22 cellular contexts compared by ENCODE assay signal in genomic region chr3:145170101-145170500, GRCh38.
A peak's percentile ranks its signal among the peaks of the same experiment; 100 is the strongest.
DNase-seq lines count a peak whose midpoint lies in the region; ATAC-seq and TF ChIP-seq lines count a peak whose summit lies in the region.
"Had no signal": no experiment of that assay in that cellular context is flagged by ENCODE, and none has a peak within 500 bp of the region (broad histone marks: within the 10 kb centered on the region; RNA-seq: fewer than 3 reads in every experiment).

No MANE protein-coding gene starts in this region.

- no peak overlapping the region for H2AK5ac ChIP-seq in neuronal stem cell (ENCODE audit: low read depth, low read length)

- no peaks in the 10 kb centered on the region for H3K27me3 Mint-ChIP-seq in activated CD4-positive, alpha-beta T cell treated with anti-CD3 and anti-CD28 coated beads, Interleukin-2, amount 10 ng/mL, durations not matched to agents 7 days and 5 days
- H3K27me3 Mint-ChIP-seq: CD4-positive, alpha-beta memory T cell had no signal

- H3K27ac Mint-ChIP-seq in activated CD4-positive, alpha-beta T cell treated with anti-CD3 and anti-CD28 coated beads, Interleukin-2, amount 10 ng/mL, durations not matched to agents 7 days and 5 days, result no peak overlapping the region
- H3K27ac Mint-ChIP-seq: CD4-positive, alpha-beta memory T cell; HFFc6 had no signal

- H3K9me3 ChIP-seq in SK-N-MC (ENCODE audit: low read depth, low read length) (no peaks in the 10 kb centered on the region), neuronal stem cell (replicated peaks in 1 of 2; ENCODE audit: control insufficient read depth in 2 of 2, insufficient read depth in 1 of 2, low read depth in 1 of 2, low read length in 2 of 2) (no peaks in the 10 kb centered on the region), upper lobe of right lung (no peaks in the 10 kb centered on the region)
- H3K9me3 ChIP-seq: BLaER1 treated with 17β-estradiol and CSF1 and Interleukin-3, amounts not matched to agents 10 nM and 100 nM; Caco-2; Peyer's patch; SJCRH30 had no signal

- H2BK5ac ChIP-seq in neuronal stem cell (ENCODE audit: low read length), result no peak overlapping the region

- no CpG with 5 or more reads among the region's 2 CpGs for WGBS in neuronal stem cell (ENCODE audit: extremely low coverage in 2 of 2, insufficient read length in 2 of 2, insufficient replicate concordance in 1 of 2), 2 donors

- no peak overlapping the region for H2BK15ac ChIP-seq in neuronal stem cell (ENCODE audit: low read length)

- no peak overlapping the region for H3K4ac ChIP-seq in neuronal stem cell (ENCODE audit: low read length)

- no peaks in the 10 kb centered on the region for H3K27me3 ChIP-seq in ACC112 (ENCODE audit: insufficient read depth, low read length)
- H3K27me3 ChIP-seq in neuronal stem cell (ENCODE audit: control insufficient read depth in 3 of 3, insufficient read depth in 3 of 3, low read depth in 1 of 3, low read length in 3 of 3), result no peaks in the 10 kb centered on the region
- H3K27me3 ChIP-seq in upper lobe of right lung, result no peaks in the 10 kb centered on the region
- H3K27me3 ChIP-seq: BLaER1 treated with 17β-estradiol and CSF1 and Interleukin-3, amounts not matched to agents 10 nM and 100 nM; Peyer's patch; SJCRH30 had no signal

- H3K36me3 Mint-ChIP-seq in activated CD4-positive, alpha-beta T cell treated with anti-CD3 and anti-CD28 coated beads, Interleukin-2, amount 10 ng/mL, durations not matched to agents 7 days and 5 days (ENCODE audit: low read depth), result no peaks in the 10 kb centered on the region
- H3K36me3 Mint-ChIP-seq: CD4-positive, alpha-beta memory T cell had no signal

- H3K9me3 Mint-ChIP-seq in activated CD4-positive, alpha-beta T cell treated with anti-CD3 and anti-CD28 coated beads, Interleukin-2, amount 10 ng/mL, durations not matched to agents 7 days and 5 days, result no peaks in the 10 kb centered on the region

- CTCF ChIA-PET in activated CD4-positive, alpha-beta T cell treated with anti-CD3 and anti-CD28 coated beads, Interleukin-2, amount 10 ng/mL, durations not matched to agents 7 days and 5 days (lab: Charles Lee), result no interaction called here

- H3K4me1 ChIP-seq in ACC112 (ENCODE audit: control insufficient read depth, insufficient read depth, low read length, unreplicated experiment), result no peaks in the 10 kb centered on the region
- peaks cover 0 to 8% of the 10 kb centered on the region in 2 donors for H3K4me1 ChIP-seq in neuronal stem cell (ENCODE audit: control insufficient read depth in 2 of 2, insufficient read depth in 1 of 2, low read depth in 1 of 2, low read length in 2 of 2)
- no peaks in the 10 kb centered on the region for H3K4me1 ChIP-seq in upper lobe of right lung
- H3K4me1 ChIP-seq: BLaER1 treated with 17β-estradiol and CSF1 and Interleukin-3, amounts not matched to agents 10 nM and 100 nM; Caco-2; Peyer's patch; SJCRH30 had no signal

- DNase-seq in SK-N-MC (ENCODE audit: low read depth, low spot score) (no peak), inferior parietal cortex (ENCODE audit: extremely low spot score) (peak; percentile 71), neuronal stem cell (ENCODE audit: low spot score) (no peak), NCI-H2227 treated with DMSO at 0.1 percent for 48 hours (lab: John Stamatoyannopoulos, UW) (no peak), upper lobe of right lung (no peak)
- no peak for DNase-seq in activated CD4-positive, alpha-beta T cell treated with anti-CD3 and anti-CD28 coated beads, Interleukin-2, amount 10 ng/mL, durations not matched to agents 7 days and 5 days
- DNase-seq: ACHN; Caco-2; CD4-positive, alpha-beta memory T cell; DMS153; H7; HFFc6; Karpas-422; MV-4-11; NCI-H1105 treated with DMSO at 0.1 percent for 48 hours; NCI-H2029 treated with DMSO at 0.1 percent for 48 hours; NCI-H345; NCI-H774; Peyer's patch; SJCRH30 had no signal

- no peaks in the 10 kb centered on the region for H3K4me1 Mint-ChIP-seq in activated CD4-positive, alpha-beta T cell treated with anti-CD3 and anti-CD28 coated beads, Interleukin-2, amount 10 ng/mL, durations not matched to agents 7 days and 5 days
- H3K4me1 Mint-ChIP-seq: CD4-positive, alpha-beta memory T cell had no signal

- no peak overlapping the region for H3K23ac ChIP-seq in neuronal stem cell (ENCODE audit: low read depth, low read length, poor library complexity)

- H3K36me3 ChIP-seq in ACC112 (ENCODE audit: insufficient read depth, low read length) (no peaks in the 10 kb centered on the region), SK-N-MC (ENCODE audit: insufficient read depth, low read length) (no peaks in the 10 kb centered on the region), neuronal stem cell (replicated peaks in 1 of 2; ENCODE audit: control insufficient read depth in 2 of 2, insufficient read depth in 2 of 2, low read length in 2 of 2) (no peaks in the 10 kb centered on the region), upper lobe of right lung (no peaks in the 10 kb centered on the region)
- H3K36me3 ChIP-seq: BLaER1 treated with 17β-estradiol and CSF1 and Interleukin-3, amounts not matched to agents 10 nM and 100 nM; Peyer's patch; SJCRH30 had no signal

- H4K91ac ChIP-seq in neuronal stem cell (ENCODE audit: low read depth, low read length, poor library complexity), result no peak overlapping the region

- H3K4me3 ChIP-seq in ACC112 (ENCODE audit: low read depth, low read length) (no peak overlapping the region), SK-N-MC (peak overlapping the region; percentile 58), neuronal stem cell (ENCODE audit: low read length in 2 of 2) (no peak overlapping the region), upper lobe of right lung (no peak overlapping the region)
- H3K4me3 ChIP-seq: BLaER1 treated with 17β-estradiol and CSF1 and Interleukin-3, amounts not matched to agents 10 nM and 100 nM; Peyer's patch; SJCRH30 had no signal

- H2AFZ ChIP-seq in ACC112 (ENCODE audit: low read length, unreplicated experiment) (peak overlapping the region; percentile 3), neuronal stem cell (ENCODE audit: low read length) (peak overlapping the region; percentile 75)

- POLR2A ChIA-PET in activated CD4-positive, alpha-beta T cell treated with anti-CD3 and anti-CD28 coated beads, Interleukin-2, amount 10 ng/mL, durations not matched to agents 7 days and 5 days (lab: Charles Lee), result interaction anchor here (0.6 kb wide), 1 partner anchor 236 kb away, joined by 3 read pairs; no protein-coding TSS in a partner anchor

- no peak overlapping the region for H3K4me2 ChIP-seq in neuronal stem cell (ENCODE audit: insufficient read depth, low read length, poor library complexity, severe bottlenecking)
- H3K4me2 ChIP-seq: BLaER1 treated with 17β-estradiol and CSF1 and Interleukin-3, amounts not matched to agents 10 nM and 100 nM had no signal

- H2BK12ac ChIP-seq in neuronal stem cell (ENCODE audit: low read length), result no peak overlapping the region

- no peaks in the 10 kb centered on the region for H3K79me1 ChIP-seq in neuronal stem cell (ENCODE audit: low read depth, low read length)

- no peak for ATAC-seq in upper lobe of right lung

- intact Hi-C loops in upper lobe of right lung (cut with DNase I), result no loop called here

- H3K4me3 Mint-ChIP-seq in activated CD4-positive, alpha-beta T cell treated with anti-CD3 and anti-CD28 coated beads, Interleukin-2, amount 10 ng/mL, durations not matched to agents 7 days and 5 days, result no peak overlapping the region
- H3K4me3 Mint-ChIP-seq: CD4-positive, alpha-beta memory T cell; HFFc6 had no signal

- H2BK120ac ChIP-seq in neuronal stem cell (ENCODE audit: low read depth, low read length), result no peak overlapping the region

- no peak overlapping the region for H3K18ac ChIP-seq in neuronal stem cell (ENCODE audit: low read length)

- no peak overlapping the region for H4K8ac ChIP-seq in neuronal stem cell (ENCODE audit: low read depth, low read length)

- peak overlapping the region; percentile 62 for H3K9ac ChIP-seq in SK-N-MC (ENCODE audit: insufficient read length)
- no peak overlapping the region for H3K9ac ChIP-seq in neuronal stem cell (ENCODE audit: low read depth, low read length, poor library complexity)
- H3K9ac ChIP-seq: BLaER1 treated with 17β-estradiol and CSF1 and Interleukin-3, amounts not matched to agents 10 nM and 100 nM had no signal

- no peak overlapping the region for H3K14ac ChIP-seq in neuronal stem cell (ENCODE audit: low read length)

- H3K79me2 ChIP-seq in ACC112 (ENCODE audit: control insufficient read depth, insufficient read depth, low read length, unreplicated experiment), result no peaks in the 10 kb centered on the region

- TF ChIP-seq CTCF in upper lobe of right lung (IDR thresholded peaks at IDR 0.05), result no peak

- H3K27ac ChIP-seq in ACC112 (ENCODE audit: low read depth, low read length) (no peak overlapping the region), SK-N-MC (peak overlapping the region; percentile 76), neuronal stem cell (replicated peaks; ENCODE audit: low read length) (no peak overlapping the region), upper lobe of right lung (no peak overlapping the region)
- H3K27ac ChIP-seq: BLaER1 treated with 17β-estradiol and CSF1 and Interleukin-3, amounts not matched to agents 10 nM and 100 nM; Peyer's patch; SJCRH30 had no signal
